ENCODE assay signal across 12 cellular contexts in genomic region chr7:73974101-73974947, GRCh38. TPM values are rescaled to one million over a fixed set of nuclear protein-coding genes. Genes with fewer than 3 reads are reported as not detected.
"Had no signal": no experiment of that assay in that cellular context is flagged by ENCODE, and none has a peak within 500 bp of the region (broad histone marks: within the 10 kb centered on the region; RNA-seq: fewer than 3 reads in every experiment).

No MANE protein-coding gene starts in this region.

- H3K27me3 ChIP-seq: testis had no signal

- DNase-seq: activated CD4-positive, alpha-beta T cell treated with anti-CD3 and anti-CD28 coated beads, Interleukin-2, amount 10 ng/mL, durations not matched to agents 7 days and 5 days; activated gamma-delta T cell treated with Interleukin-2 at 50 U/mL for 16 hours; foreskin keratinocyte; left colon; stimulated activated CD4-positive, alpha-beta T cell treated with anti-CD3 and anti-CD28 coated beads, Interleukin-15, amount 100 ng/mL, for 24 hours; stimulated activated CD4-positive, alpha-beta T cell treated with anti-CD3 and anti-CD28 coated beads, Interleukin-4, amount 100 ng/mL, for 24 hours; testis had no signal

- ATAC-seq: foreskin keratinocyte, left colon had no signal

- H3K36me3 Mint-ChIP-seq: memory B cell had no signal

- H3K27me3 Mint-ChIP-seq: activated CD4-positive, alpha-beta T cell treated with anti-CD3 and anti-CD28 coated beads, Interleukin-2, amount 10 ng/mL, durations not matched to agents 7 days and 5 days had no signal

- H3K9me3 Mint-ChIP-seq: activated CD4-positive, alpha-beta T cell treated with anti-CD3 and anti-CD28 coated beads, Interleukin-2, amount 10 ng/mL, durations not matched to agents 7 days and 5 days; memory B cell; neural crest cell; stimulated activated naive CD8-positive, alpha-beta T cell treated with anti-CD3 and anti-CD28 coated beads, Interleukin-15, Interleukin-2, amounts not matched to agents 100 ng/mL and 50 ng/mL, for 24 hours had no signal

- H3K27ac ChIP-seq: foreskin keratinocyte, SK-N-MC, testis had no signal

- H3K4me1 ChIP-seq: foreskin keratinocyte, testis had no signal

- H3K4me3 Mint-ChIP-seq: activated CD4-positive, alpha-beta T cell treated with anti-CD3 and anti-CD28 coated beads, Interleukin-2, amount 10 ng/mL, durations not matched to agents 7 days and 5 days; memory B cell; neural crest cell; stimulated activated naive CD8-positive, alpha-beta T cell treated with anti-CD3 and anti-CD28 coated beads, Interleukin-15, Interleukin-2, amounts not matched to agents 100 ng/mL and 50 ng/mL, for 24 hours had no signal

- H3K27ac Mint-ChIP-seq: activated CD4-positive, alpha-beta T cell treated with anti-CD3 and anti-CD28 coated beads, Interleukin-2, amount 10 ng/mL, durations not matched to agents 7 days and 5 days; memory B cell; stimulated activated naive CD8-positive, alpha-beta T cell treated with anti-CD3 and anti-CD28 coated beads, Interleukin-15, Interleukin-2, amounts not matched to agents 100 ng/mL and 50 ng/mL, for 24 hours had no signal

- H3K9me3 ChIP-seq: testis had no signal

- H3K4me3 ChIP-seq: SK-N-MC, testis had no signal

RNA-seq across cellular contexts. Expression of gene ELN, which starts 53.6 kb away (rescaled TPM):
- total RNA-seq: activated CD4-positive, alpha-beta T cell treated with anti-CD3 and anti-CD28 coated beads, Interleukin-2, amount 10 ng/mL, durations not matched to agents 7 days and 5 days; foreskin keratinocyte; T-helper 1 cell treated with Interleukin-12 subunit alpha and Interleukin-12 subunit beta and Interleukin-4 antibody, amounts not matched to agents 30 ng/mL and 1 ng/mL, for 36 hours had no signal
- polyA plus RNA-seq: foreskin keratinocyte had no signal
